ENCODE assay signal across 2 cellular contexts in the genomic region with DNA sequence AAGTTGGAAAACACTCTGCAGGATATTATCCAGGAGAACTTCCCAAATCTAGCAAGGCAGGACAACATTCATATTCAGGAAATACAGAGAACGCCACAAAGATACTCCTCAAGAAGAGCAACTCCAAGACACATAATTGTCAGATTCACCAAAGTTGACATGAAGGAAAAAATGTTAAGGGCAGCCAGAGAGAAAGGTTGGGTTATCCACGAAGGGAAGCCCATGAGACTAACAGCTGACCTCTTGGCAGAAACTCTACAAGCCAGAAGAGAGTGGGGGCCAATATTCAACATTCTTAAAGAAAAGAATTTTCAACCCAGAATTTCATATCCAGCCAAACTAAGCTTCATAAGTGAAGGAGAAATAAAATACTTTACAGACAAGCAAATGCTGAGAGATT.
DNase-seq lines count a peak whose midpoint lies in the region; ATAC-seq, FAIRE-seq and TF ChIP-seq lines count a peak whose summit lies in the region.
"Not testable (repeated sequence)": the region's sequence is repeated elsewhere in the genome, so short reads cannot be mapped to it uniquely, and the experiment has no call there.

No MANE protein-coding gene starts in this region.

- in situ Hi-C loops in K562 (cut with MboI) = not testable (repeated sequence)

- 83% methylated on average over 2 of the region's 2 CpGs for WGBS in K562 (ENCODE audit: insufficient coverage, low coverage, missing lambda C conversion rate)

- H3K4me3 Mint-ChIP-seq in WTC11 = not testable (repeated sequence)

- not testable (repeated sequence) for H3K4me1 ChIP-seq in K562 (replicated peaks in 1 of 2; ENCODE audit: control insufficient read depth in 2 of 2, insufficient read depth in 2 of 2, low read length in 2 of 2)

- H3K27me3 Mint-ChIP-seq in WTC11 (ENCODE audit: low read depth) = not testable (repeated sequence)

- TF ChIP-seq POLR2A in K562 (conservative IDR thresholded peaks at IDR 0.05) = not testable (repeated sequence)

- H3K4me3 ChIP-seq in K562 = not testable (repeated sequence)

- CTCF ChIA-PET in WTC11 (lab: Charles Lee); K562 (lab: Yijun Ruan, JAX; ENCODE audit: low intra/inter-chr PET ratio): not testable (repeated sequence)

- H2AFZ ChIP-seq in K562 (ENCODE audit: low read depth, low read length) = not testable (repeated sequence)

- H3K9ac ChIP-seq in K562 (ENCODE audit: insufficient read depth in 1 of 2, low read depth in 2 of 2, low read length in 2 of 2) = not testable (repeated sequence)

- H3K4me1 Mint-ChIP-seq in WTC11 = not testable (repeated sequence)

- H3K36me3 ChIP-seq in K562 (ENCODE audit: control insufficient read depth, insufficient read depth, low read length) = peaks cover 22% of the 10 kb centered on the region; the same call in 2 of the 3 replicates

- not testable (repeated sequence) for FAIRE-seq in K562 (lab: Jason Lieb, UNC)

- not testable (repeated sequence) for H3K27ac ChIP-seq in K562 (ENCODE audit: extremely low read depth, low read depth, low read length)

- not testable (repeated sequence) for ATAC-seq in WTC11, K562

- H3K79me2 ChIP-seq in K562 (ENCODE audit: control insufficient read depth, insufficient read depth, low read length) = peaks cover 31% of the 10 kb centered on the region

- H4K20me1 ChIP-seq in K562 (replicated peaks; ENCODE audit: control insufficient read depth, insufficient read depth, low read length) = not testable (repeated sequence)

- H3K9me3 Mint-ChIP-seq in WTC11 = peaks cover 31% of the 10 kb centered on the region

- not testable (repeated sequence) for TF ChIP-seq CTCF in WTC11 (IDR thresholded peaks at IDR 0.05); K562 (IDR thresholded peaks at IDR 0.05 in 2 of 3, conservative IDR thresholded peaks at IDR 0.05 in 1 of 3; ENCODE audit: insufficient read depth in 2 of 3, low read depth in 1 of 3, low read length in 3 of 3)

- POLR2A ChIA-PET in WTC11 (lab: Charles Lee); K562 (lab: Yijun Ruan, JAX): not testable (repeated sequence)

- H3K9me1 ChIP-seq in K562 (ENCODE audit: control insufficient read depth, insufficient read depth, low read length) = not testable (repeated sequence)

- not testable (repeated sequence) for TF ChIP-seq EP300 in K562 (IDR thresholded peaks at IDR 0.05; ENCODE audit: low read length)

- intact Hi-C loops in K562 (cut with micrococcal nuclease) = not testable (repeated sequence)

- not testable (repeated sequence) for DNase-seq in WTC11 (ENCODE audit: low spot score); K562 (ENCODE audit: extremely low read depth in 1 of 4, low spot score in 3 of 4)

- not testable (repeated sequence) for H3K9me3 ChIP-seq in K562 (replicated peaks; ENCODE audit: control insufficient read depth, insufficient read depth, low read depth, low read length)

- BruUV-seq in K562 (replicated peaks; lab: Mats Ljungman, UMichigan) = not testable (repeated sequence)

- not testable (repeated sequence) for H3K4me2 ChIP-seq in K562 (ENCODE audit: insufficient read depth, low read length)

- not testable (repeated sequence) for TF ChIP-seq RAD21 in K562 (CRISPR knock-in tag; conservative IDR thresholded peaks at IDR 0.05 in 1 of 2, IDR thresholded peaks at IDR 0.05 in 1 of 2)

- peaks cover 41% of the 10 kb centered on the region for H3K36me3 Mint-ChIP-seq in WTC11

- not testable (repeated sequence) for H3K27me3 ChIP-seq in K562 (ENCODE audit: control insufficient read depth in 2 of 2, insufficient read depth in 2 of 2, low read length in 2 of 2)

- not testable (repeated sequence) for H3K27ac Mint-ChIP-seq in WTC11

TF ChIP-seq in WTC11, 78 proteins besides CTCF, POLR2A, EP300 and RAD21:
- peak; percentile 56; the same call in 1 of the 2 replicates for TF ChIP-seq ZNF317 (CRISPR knock-in tag; IDR thresholded peaks at IDR 0.05; ENCODE audit: borderline replicate concordance, low read depth)

TF ChIP-seq in K562, 482 proteins besides CTCF, POLR2A, EP300 and RAD21:
- TF ChIP-seq TRIM28 (IDR thresholded peaks at IDR 0.05) (peak; percentile 73; the same call in 1 of the 2 replicates), TRIM24 (IDR thresholded peaks at IDR 0.05) (peak in 1 of 2 experiments; percentile 21; a peak in 1 of 4 replicates)
